Comparison of ENCODE assay signal across 1 cellular context in the genomic region with DNA sequence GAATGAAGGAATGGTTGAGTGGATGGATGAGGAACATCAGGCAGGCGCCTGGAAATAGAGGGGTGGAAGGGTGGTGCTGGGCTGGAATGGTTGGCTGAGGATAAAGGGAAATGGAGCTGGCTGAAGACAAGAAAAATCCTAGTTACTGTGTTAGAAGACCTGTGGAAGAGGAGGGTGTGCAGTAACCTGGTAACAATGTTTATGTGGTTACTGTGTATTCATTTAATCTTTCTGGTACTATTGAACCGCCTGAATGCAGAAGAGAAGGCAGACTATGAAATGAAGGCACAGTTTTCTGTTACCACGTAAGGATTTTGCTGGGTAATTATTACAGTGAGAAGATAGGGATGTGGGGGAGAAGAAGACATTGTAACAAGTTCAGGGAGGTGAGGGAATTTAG.
TF ChIP-seq lines count a peak whose summit lies in the region.

No MANE protein-coding gene starts in this region.

TF ChIP-seq in HepG2, 621 proteins besides CTCF, POLR2A, EP300 and RAD21:
- TF ChIP-seq SOX6 (IDR thresholded peaks at IDR 0.05), result no peak
- no peak for TF ChIP-seq SOX6 (CRISPR knock-in tag; IDR thresholded peaks at IDR 0.05)
- TF ChIP-seq NFIB (CRISPR knock-in tag; IDR thresholded peaks at IDR 0.05; ENCODE audit: borderline replicate concordance), result no peak
- no peak for TF ChIP-seq XRCC5 (optimal IDR thresholded peaks at IDR 0.05; ENCODE audit: low read length)
- TF ChIP-seq RXRB (CRISPR knock-in tag; IDR thresholded peaks at IDR 0.05; ENCODE audit: borderline replicate concordance), result no peak
- TF ChIP-seq, protein P1, sequence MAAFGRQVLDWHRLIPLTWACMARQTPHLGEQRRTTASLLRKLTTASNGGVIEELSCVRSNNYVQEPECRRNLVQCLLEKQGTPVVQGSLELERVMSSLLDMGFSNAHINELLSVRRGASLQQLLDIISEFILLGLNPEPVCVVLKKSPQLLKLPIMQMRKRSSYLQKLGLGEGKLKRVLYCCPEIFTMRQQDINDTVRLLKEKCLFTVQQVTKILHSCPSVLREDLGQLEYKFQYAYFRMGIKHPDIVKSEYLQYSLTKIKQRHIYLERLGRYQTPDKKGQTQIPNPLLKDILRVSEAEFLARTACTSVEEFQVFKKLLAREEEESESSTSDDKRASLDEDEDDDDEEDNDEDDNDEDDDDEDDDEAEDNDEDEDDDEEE (CRISPR knock-in tag; IDR thresholded peaks at IDR 0.05), result no peak
- TF ChIP-seq, protein P2, sequence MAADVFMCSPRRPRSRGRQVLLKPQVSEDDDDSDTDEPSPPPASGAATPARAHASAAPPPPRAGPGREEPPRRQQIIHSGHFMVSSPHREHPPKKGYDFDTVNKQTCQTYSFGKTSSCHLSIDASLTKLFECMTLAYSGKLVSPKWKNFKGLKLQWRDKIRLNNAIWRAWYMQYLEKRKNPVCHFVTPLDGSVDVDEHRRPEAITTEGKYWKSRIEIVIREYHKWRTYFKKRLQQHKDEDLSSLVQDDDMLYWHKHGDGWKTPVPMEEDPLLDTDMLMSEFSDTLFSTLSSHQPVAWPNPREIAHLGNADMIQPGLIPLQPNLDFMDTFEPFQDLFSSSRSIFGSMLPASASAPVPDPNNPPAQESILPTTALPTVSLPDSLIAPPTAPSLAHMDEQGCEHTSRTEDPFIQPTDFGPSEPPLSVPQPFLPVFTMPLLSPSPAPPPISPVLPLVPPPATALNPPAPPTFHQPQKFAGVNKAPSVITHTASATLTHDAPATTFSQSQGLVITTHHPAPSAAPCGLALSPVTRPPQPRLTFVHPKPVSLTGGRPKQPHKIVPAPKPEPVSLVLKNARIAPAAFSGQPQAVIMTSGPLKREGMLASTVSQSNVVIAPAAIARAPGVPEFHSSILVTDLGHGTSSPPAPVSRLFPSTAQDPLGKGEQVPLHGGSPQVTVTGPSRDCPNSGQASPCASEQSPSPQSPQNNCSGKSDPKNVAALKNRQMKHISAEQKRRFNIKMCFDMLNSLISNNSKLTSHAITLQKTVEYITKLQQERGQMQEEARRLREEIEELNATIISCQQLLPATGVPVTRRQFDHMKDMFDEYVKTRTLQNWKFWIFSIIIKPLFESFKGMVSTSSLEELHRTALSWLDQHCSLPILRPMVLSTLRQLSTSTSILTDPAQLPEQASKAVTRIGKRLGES (CRISPR knock-in tag; IDR thresholded peaks at IDR 0.05; ENCODE audit: borderline replicate concordance), result no peak
- TF ChIP-seq MEF2D (CRISPR knock-in tag; IDR thresholded peaks at IDR 0.05), result no peak
- TF ChIP-seq, protein P3, sequence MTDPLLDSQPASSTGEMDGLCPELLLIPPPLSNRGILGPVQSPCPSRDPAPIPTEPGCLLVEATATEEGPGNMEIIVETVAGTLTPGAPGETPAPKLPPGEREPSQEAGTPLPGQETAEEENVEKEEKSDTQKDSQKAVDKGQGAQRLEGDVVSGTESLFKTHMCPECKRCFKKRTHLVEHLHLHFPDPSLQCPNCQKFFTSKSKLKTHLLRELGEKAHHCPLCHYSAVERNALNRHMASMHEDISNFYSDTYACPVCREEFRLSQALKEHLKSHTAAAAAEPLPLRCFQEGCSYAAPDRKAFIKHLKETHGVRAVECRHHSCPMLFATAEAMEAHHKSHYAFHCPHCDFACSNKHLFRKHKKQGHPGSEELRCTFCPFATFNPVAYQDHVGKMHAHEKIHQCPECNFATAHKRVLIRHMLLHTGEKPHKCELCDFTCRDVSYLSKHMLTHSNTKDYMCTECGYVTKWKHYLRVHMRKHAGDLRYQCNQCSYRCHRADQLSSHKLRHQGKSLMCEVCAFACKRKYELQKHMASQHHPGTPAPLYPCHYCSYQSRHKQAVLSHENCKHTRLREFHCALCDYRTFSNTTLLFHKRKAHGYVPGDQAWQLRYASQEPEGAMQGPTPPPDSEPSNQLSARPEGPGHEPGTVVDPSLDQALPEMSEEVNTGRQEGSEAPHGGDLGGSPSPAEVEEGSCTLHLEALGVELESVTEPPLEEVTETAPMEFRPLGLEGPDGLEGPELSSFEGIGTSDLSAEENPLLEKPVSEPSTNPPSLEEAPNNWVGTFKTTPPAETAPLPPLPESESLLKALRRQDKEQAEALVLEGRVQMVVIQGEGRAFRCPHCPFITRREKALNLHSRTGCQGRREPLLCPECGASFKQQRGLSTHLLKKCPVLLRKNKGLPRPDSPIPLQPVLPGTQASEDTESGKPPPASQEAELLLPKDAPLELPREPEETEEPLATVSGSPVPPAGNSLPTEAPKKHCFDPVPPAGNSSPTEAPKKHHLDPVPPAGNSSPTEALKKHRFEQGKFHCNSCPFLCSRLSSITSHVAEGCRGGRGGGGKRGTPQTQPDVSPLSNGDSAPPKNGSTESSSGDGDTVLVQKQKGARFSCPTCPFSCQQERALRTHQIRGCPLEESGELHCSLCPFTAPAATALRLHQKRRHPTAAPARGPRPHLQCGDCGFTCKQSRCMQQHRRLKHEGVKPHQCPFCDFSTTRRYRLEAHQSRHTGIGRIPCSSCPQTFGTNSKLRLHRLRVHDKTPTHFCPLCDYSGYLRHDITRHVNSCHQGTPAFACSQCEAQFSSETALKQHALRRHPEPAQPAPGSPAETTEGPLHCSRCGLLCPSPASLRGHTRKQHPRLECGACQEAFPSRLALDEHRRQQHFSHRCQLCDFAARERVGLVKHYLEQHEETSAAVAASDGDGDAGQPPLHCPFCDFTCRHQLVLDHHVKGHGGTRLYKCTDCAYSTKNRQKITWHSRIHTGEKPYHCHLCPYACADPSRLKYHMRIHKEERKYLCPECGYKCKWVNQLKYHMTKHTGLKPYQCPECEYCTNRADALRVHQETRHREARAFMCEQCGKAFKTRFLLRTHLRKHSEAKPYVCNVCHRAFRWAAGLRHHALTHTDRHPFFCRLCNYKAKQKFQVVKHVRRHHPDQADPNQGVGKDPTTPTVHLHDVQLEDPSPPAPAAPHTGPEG (CRISPR knock-in tag; IDR thresholded peaks at IDR 0.05), result no peak
- TF ChIP-seq, protein P4, sequence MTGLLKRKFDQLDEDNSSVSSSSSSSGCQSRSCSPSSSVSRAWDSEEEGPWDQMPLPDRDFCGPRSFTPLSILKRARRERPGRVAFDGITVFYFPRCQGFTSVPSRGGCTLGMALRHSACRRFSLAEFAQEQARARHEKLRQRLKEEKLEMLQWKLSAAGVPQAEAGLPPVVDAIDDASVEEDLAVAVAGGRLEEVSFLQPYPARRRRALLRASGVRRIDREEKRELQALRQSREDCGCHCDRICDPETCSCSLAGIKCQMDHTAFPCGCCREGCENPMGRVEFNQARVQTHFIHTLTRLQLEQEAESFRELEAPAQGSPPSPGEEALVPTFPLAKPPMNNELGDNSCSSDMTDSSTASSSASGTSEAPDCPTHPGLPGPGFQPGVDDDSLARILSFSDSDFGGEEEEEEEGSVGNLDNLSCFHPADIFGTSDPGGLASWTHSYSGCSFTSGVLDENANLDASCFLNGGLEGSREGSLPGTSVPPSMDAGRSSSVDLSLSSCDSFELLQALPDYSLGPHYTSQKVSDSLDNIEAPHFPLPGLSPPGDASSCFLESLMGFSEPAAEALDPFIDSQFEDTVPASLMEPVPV (CRISPR knock-in tag; IDR thresholded peaks at IDR 0.05), result no peak
- no peak for TF ChIP-seq ZBTB8A (CRISPR knock-in tag; IDR thresholded peaks at IDR 0.05; ENCODE audit: borderline replicate concordance, low read depth)
- TF ChIP-seq POGZ (CRISPR knock-in tag; IDR thresholded peaks at IDR 0.05), result no peak
- TF ChIP-seq ZFP36 (IDR thresholded peaks at IDR 0.05; ENCODE audit: borderline replicate concordance, low read depth, low read length, partially characterized antibody), result no peak
- no peak for TF ChIP-seq NR1H2 (CRISPR knock-in tag; IDR thresholded peaks at IDR 0.05; ENCODE audit: borderline replicate concordance, low read depth)
- TF ChIP-seq ZSCAN21 (CRISPR knock-in tag; IDR thresholded peaks at IDR 0.05; ENCODE audit: borderline replicate concordance), result no peak
- TF ChIP-seq MLLT10 (CRISPR knock-in tag; IDR thresholded peaks at IDR 0.05), result no peak
- TF ChIP-seq, protein P5, sequence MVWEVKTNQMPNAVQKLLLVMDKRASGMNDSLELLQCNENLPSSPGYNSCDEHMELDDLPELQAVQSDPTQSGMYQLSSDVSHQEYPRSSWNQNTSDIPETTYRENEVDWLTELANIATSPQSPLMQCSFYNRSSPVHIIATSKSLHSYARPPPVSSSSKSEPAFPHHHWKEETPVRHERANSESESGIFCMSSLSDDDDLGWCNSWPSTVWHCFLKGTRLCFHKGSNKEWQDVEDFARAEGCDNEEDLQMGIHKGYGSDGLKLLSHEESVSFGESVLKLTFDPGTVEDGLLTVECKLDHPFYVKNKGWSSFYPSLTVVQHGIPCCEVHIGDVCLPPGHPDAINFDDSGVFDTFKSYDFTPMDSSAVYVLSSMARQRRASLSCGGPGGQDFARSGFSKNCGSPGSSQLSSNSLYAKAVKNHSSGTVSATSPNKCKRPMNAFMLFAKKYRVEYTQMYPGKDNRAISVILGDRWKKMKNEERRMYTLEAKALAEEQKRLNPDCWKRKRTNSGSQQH (CRISPR knock-in tag; IDR thresholded peaks at IDR 0.05; ENCODE audit: low read depth), result no peak
- TF ChIP-seq ZNF543 (CRISPR knock-in tag; IDR thresholded peaks at IDR 0.05), result no peak
- TF ChIP-seq, protein P6, sequence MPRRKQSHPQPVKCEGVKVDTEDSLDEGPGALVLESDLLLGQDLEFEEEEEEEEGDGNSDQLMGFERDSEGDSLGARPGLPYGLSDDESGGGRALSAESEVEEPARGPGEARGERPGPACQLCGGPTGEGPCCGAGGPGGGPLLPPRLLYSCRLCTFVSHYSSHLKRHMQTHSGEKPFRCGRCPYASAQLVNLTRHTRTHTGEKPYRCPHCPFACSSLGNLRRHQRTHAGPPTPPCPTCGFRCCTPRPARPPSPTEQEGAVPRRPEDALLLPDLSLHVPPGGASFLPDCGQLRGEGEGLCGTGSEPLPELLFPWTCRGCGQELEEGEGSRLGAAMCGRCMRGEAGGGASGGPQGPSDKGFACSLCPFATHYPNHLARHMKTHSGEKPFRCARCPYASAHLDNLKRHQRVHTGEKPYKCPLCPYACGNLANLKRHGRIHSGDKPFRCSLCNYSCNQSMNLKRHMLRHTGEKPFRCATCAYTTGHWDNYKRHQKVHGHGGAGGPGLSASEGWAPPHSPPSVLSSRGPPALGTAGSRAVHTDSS (CRISPR knock-in tag; conservative IDR thresholded peaks at IDR 0.05), result no peak
- TF ChIP-seq, protein P7, sequence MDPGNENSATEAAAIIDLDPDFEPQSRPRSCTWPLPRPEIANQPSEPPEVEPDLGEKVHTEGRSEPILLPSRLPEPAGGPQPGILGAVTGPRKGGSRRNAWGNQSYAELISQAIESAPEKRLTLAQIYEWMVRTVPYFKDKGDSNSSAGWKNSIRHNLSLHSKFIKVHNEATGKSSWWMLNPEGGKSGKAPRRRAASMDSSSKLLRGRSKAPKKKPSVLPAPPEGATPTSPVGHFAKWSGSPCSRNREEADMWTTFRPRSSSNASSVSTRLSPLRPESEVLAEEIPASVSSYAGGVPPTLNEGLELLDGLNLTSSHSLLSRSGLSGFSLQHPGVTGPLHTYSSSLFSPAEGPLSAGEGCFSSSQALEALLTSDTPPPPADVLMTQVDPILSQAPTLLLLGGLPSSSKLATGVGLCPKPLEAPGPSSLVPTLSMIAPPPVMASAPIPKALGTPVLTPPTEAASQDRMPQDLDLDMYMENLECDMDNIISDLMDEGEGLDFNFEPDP (CRISPR knock-in tag; conservative IDR thresholded peaks at IDR 0.05), result no peak
- TF ChIP-seq REPIN1 (CRISPR knock-in tag; IDR thresholded peaks at IDR 0.05; ENCODE audit: borderline replicate concordance, low read depth), result no peak
TF ChIP-seq in HepG2: peak in this region for 0.
